15 cellular contexts compared by ENCODE assay signal in genomic region chr2:18247282-18248110, GRCh38.
"Had no signal": no experiment of that assay in that cellular context is flagged by ENCODE, and none has a peak within 500 bp of the region (broad histone marks: within the 10 kb centered on the region; RNA-seq: fewer than 3 reads in every experiment).

No MANE protein-coding gene starts in this region.

- H3K4me3 ChIP-seq: colonic mucosa, gastroesophageal sphincter had no signal

- H3K36me3 ChIP-seq: colonic mucosa, gastroesophageal sphincter, WERI-Rb-1 had no signal

- H3K9me3 Mint-ChIP-seq: activated CD4-positive, alpha-beta memory T cell treated with anti-CD3 and anti-CD28 coated beads, Interleukin-2, amount 10 ng/mL, durations not matched to agents 7 days and 5 days had no signal

- DNase-seq: activated CD4-positive, alpha-beta memory T cell treated with anti-CD3 and anti-CD28 coated beads, Interleukin-2, amount 10 ng/mL, durations not matched to agents 7 days and 5 days; activated CD4-positive, alpha-beta T cell treated with anti-CD3 and anti-CD28 coated beads for 36 hours; activated gamma-delta T cell; activated T-cell treated with anti-CD3 and anti-CD28 coated beads, Interleukin-2, amount 50 U/mL, for 48 hours; anterior cingulate cortex; caudate nucleus; colonic mucosa; effector CD4-positive, alpha-beta T cell; stimulated activated CD4-positive, alpha-beta T cell treated with anti-CD3 and anti-CD28 coated beads, Interleukin-12 subunit alpha, Interleukin-12 subunit beta, amount 100 ng/mL, for 4 hours; stimulated activated CD4-positive, alpha-beta T cell treated with anti-CD3 and anti-CD28 coated beads, Interleukin-2, amount 100 ng/mL, for 48 hours; stimulated activated naive CD4-positive, alpha-beta T cell treated with Interleukin-2 at 50 U/mL for 16 hours; trophoblast cell; WERI-Rb-1 had no signal

- H3K27ac ChIP-seq: colonic mucosa, gastroesophageal sphincter, WERI-Rb-1 had no signal

- H3K36me3 Mint-ChIP-seq: activated naive CD8-positive, alpha-beta T cell had no signal

- H3K9me3 ChIP-seq: colonic mucosa, gastroesophageal sphincter had no signal

- H3K27me3 ChIP-seq: colonic mucosa, gastroesophageal sphincter had no signal

- H3K27me3 Mint-ChIP-seq: activated CD4-positive, alpha-beta memory T cell treated with anti-CD3 and anti-CD28 coated beads, Interleukin-2, amount 10 ng/mL, durations not matched to agents 7 days and 5 days had no signal

- H3K4me3 Mint-ChIP-seq: activated CD4-positive, alpha-beta memory T cell treated with anti-CD3 and anti-CD28 coated beads, Interleukin-2, amount 10 ng/mL, durations not matched to agents 7 days and 5 days; activated CD4-positive, alpha-beta T cell treated with anti-CD3 and anti-CD28 coated beads for 36 hours; activated naive CD8-positive, alpha-beta T cell had no signal

- H3K4me1 Mint-ChIP-seq: activated CD4-positive, alpha-beta memory T cell treated with anti-CD3 and anti-CD28 coated beads, Interleukin-2, amount 10 ng/mL, durations not matched to agents 7 days and 5 days; activated CD4-positive, alpha-beta T cell treated with anti-CD3 and anti-CD28 coated beads for 36 hours had no signal

- ATAC-seq: activated CD4-positive, alpha-beta T cell treated with anti-CD3 and anti-CD28 coated beads for 36 hours; gastroesophageal sphincter had no signal

- H3K27ac Mint-ChIP-seq: activated CD4-positive, alpha-beta memory T cell treated with anti-CD3 and anti-CD28 coated beads, Interleukin-2, amount 10 ng/mL, durations not matched to agents 7 days and 5 days; activated CD4-positive, alpha-beta T cell treated with anti-CD3 and anti-CD28 coated beads for 36 hours; activated naive CD8-positive, alpha-beta T cell had no signal

- H3K4me1 ChIP-seq: colonic mucosa, gastroesophageal sphincter had no signal
